ENCODE assay signal across 14 cellular contexts in the genomic region with DNA sequence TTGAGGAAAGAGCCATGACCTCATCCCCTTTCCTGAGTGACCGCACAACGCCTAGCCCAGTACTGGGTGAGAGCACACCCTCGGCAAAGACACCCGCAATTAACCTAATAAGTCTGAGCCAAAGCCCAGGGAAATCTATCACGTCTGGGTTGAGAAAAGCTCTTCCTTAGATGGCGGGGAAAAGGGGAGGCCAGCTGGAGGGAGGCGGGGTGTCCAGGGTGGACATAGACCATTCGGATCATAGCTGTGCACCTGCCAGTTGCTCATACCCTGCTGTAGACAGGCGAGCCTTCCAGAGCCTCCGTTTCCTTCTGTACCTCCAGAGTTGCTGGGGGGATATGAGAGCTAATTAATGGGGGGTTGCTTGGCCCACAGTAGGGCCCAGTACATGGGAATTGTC.
DNase-seq lines count a peak whose midpoint lies in the region; TF ChIP-seq lines count a peak whose summit lies in the region.
"Had no signal": no experiment of that assay in that cellular context is flagged by ENCODE, and none has a peak within 500 bp of the region (broad histone marks: within the 10 kb centered on the region; RNA-seq: fewer than 3 reads in every experiment).

No MANE protein-coding gene starts in this region.

- DNase-seq in dorsolateral prefrontal cortex (peak in 1 of 10 donors; percentile 58), mesenchymal stem cell (no peak), superior temporal gyrus (ENCODE audit: extremely low spot score) (no peak), occipital lobe (lab: John Stamatoyannopoulos, UW) (no peak), midbrain (lab: John Stamatoyannopoulos, UW) (no peak)
- no peak for DNase-seq in activated T-helper 2 cell treated with anti-CD3 and anti-CD28 coated beads, Interferon-gamma antibody, Interleukin-2, Interleukin-4, amounts not matched to agents 10 μg/mL and 5 μg/mL and 100 μg/mL, durations not matched to agents 14 hours and 24 hours and 36 hours (ENCODE audit: low spot score)
- DNase-seq: activated CD4-positive, alpha-beta T cell treated with anti-CD3 and anti-CD28 coated beads for 1 hour; activated T-cell treated with anti-CD3 and anti-CD28 coated beads, Interleukin-2, amount 50 U/mL, for 1 hour; NCI-H226; PC-3; stimulated activated CD4-positive, alpha-beta T cell treated with anti-CD3 and anti-CD28 coated beads, Interleukin-4, amount 100 ng/mL, for 4 hours; stimulated activated naive CD8-positive, alpha-beta T cell treated with anti-CD3 and anti-CD28 coated beads, Interleukin-15, Interleukin-2, amounts not matched to agents 100 U/mL and 50 U/mL, for 24 hours had no signal

- H2BK12ac ChIP-seq in mesenchymal stem cell (ENCODE audit: low read length in 2 of 2): peak overlapping the region; percentile 50 to 81

- H3K27me3 Mint-ChIP-seq in activated T-helper 2 cell treated with anti-CD3 and anti-CD28 coated beads, Interferon-gamma antibody, Interleukin-2, Interleukin-4, amounts not matched to agents 10 μg/mL and 5 μg/mL and 100 μg/mL, durations not matched to agents 14 hours and 24 hours and 36 hours (ENCODE audit: low read depth): no peaks in the 10 kb centered on the region

- no peak overlapping the region for H2AFZ ChIP-seq in mesenchymal stem cell (ENCODE audit: low read depth, low read length)

- H3K18ac ChIP-seq in mesenchymal stem cell (ENCODE audit: low read depth in 1 of 2, low read length in 2 of 2): peak overlapping the region; percentile 13 to 91

- H3K9me3 ChIP-seq in mesenchymal stem cell (ENCODE audit: control insufficient read depth, low read length) (no peaks in the 10 kb centered on the region), subcutaneous abdominal adipose tissue (ENCODE audit: control insufficient read depth in 5 of 5, low read length in 5 of 5) (no peaks in the 10 kb centered on the region)

- 87% methylated on average over 10 of the region's 10 CpGs for WGBS in mesenchymal stem cell

- H3K27ac ChIP-seq in VCaP (peak overlapping the region; percentile 49), dorsolateral prefrontal cortex (peak overlapping the region in 58 of 59 donors; percentile 17 to 99 (median 90)), mesenchymal stem cell (ENCODE audit: low read length, poor library complexity, severe bottlenecking) (no peak overlapping the region), subcutaneous abdominal adipose tissue (ENCODE audit: low read depth, low read length) (peak overlapping the region; percentile 46)

- peak overlapping the region in 6 of 59 donors; percentile 0 to 31 (median 20) for H3K4me3 ChIP-seq in dorsolateral prefrontal cortex
- no peak overlapping the region for H3K4me3 ChIP-seq in mesenchymal stem cell (ENCODE audit: insufficient read depth in 1 of 2, low read depth in 1 of 2, low read length in 2 of 2)
- H3K4me3 ChIP-seq in subcutaneous abdominal adipose tissue (ENCODE audit: low read depth in 1 of 5, low read length in 5 of 5): peak overlapping the region in 1 of 5 donors; percentile 6

- peak overlapping the region; percentile 54 to 86 for H3K4ac ChIP-seq in mesenchymal stem cell (ENCODE audit: low read depth in 1 of 2, low read length in 2 of 2)

- intact Hi-C loops in dorsolateral prefrontal cortex (cut with DNase I): no loop called here
- intact Hi-C loops in activated T-helper 2 cell treated with anti-CD3 and anti-CD28 coated beads, Interferon-gamma antibody, Interleukin-2, Interleukin-4, amounts not matched to agents 10 μg/mL and 5 μg/mL and 100 μg/mL, durations not matched to agents 14 hours and 24 hours and 36 hours (cut with micrococcal nuclease): no loop called here

- no peaks in the 10 kb centered on the region for H3K27me3 ChIP-seq in dorsolateral prefrontal cortex
- no peaks in the 10 kb centered on the region for H3K27me3 ChIP-seq in mesenchymal stem cell (ENCODE audit: control insufficient read depth in 1 of 2, insufficient read depth in 1 of 2, low read length in 2 of 2)
- H3K27me3 ChIP-seq in subcutaneous abdominal adipose tissue (ENCODE audit: control insufficient read depth in 5 of 5, insufficient read depth in 4 of 5, low read length in 5 of 5): no peaks in the 10 kb centered on the region

- H3K36me3 Mint-ChIP-seq in activated T-helper 2 cell treated with anti-CD3 and anti-CD28 coated beads, Interferon-gamma antibody, Interleukin-2, Interleukin-4, amounts not matched to agents 10 μg/mL and 5 μg/mL and 100 μg/mL, durations not matched to agents 14 hours and 24 hours and 36 hours (ENCODE audit: low read depth): peaks cover 48% of the 10 kb centered on the region

- peaks cover 17% of the 10 kb centered on the region for H3K4me1 ChIP-seq in mesenchymal stem cell (ENCODE audit: control insufficient read depth, insufficient read depth, low read depth, low read length)
- peaks cover 7 to 59% (median 41%) of the 10 kb centered on the region in 5 donors for H3K4me1 ChIP-seq in subcutaneous abdominal adipose tissue (ENCODE audit: control insufficient read depth in 5 of 5, insufficient read depth in 5 of 5, low read length in 5 of 5)

- H2BK120ac ChIP-seq in mesenchymal stem cell (ENCODE audit: low read depth, low read length): peak overlapping the region; percentile 66

- H3K36me3 ChIP-seq in mesenchymal stem cell (ENCODE audit: control insufficient read depth in 1 of 2, insufficient read depth in 2 of 2, low read depth in 1 of 2, low read length in 2 of 2): peaks cover 83 to 86% of the 10 kb centered on the region in 2 experiments
- H3K36me3 ChIP-seq in subcutaneous abdominal adipose tissue (ENCODE audit: control insufficient read depth in 5 of 5, insufficient read depth in 5 of 5, low read length in 5 of 5): peaks cover 0 to 67% (median 54%) of the 10 kb centered on the region in 5 donors

- H3K9me3 Mint-ChIP-seq in activated T-helper 2 cell treated with anti-CD3 and anti-CD28 coated beads, Interferon-gamma antibody, Interleukin-2, Interleukin-4, amounts not matched to agents 10 μg/mL and 5 μg/mL and 100 μg/mL, durations not matched to agents 14 hours and 24 hours and 36 hours: no peaks in the 10 kb centered on the region

- H2BK5ac ChIP-seq in mesenchymal stem cell (ENCODE audit: low read depth, low read length, poor library complexity, severe bottlenecking): no peak overlapping the region

- H3K79me1 ChIP-seq in mesenchymal stem cell (replicated peaks; ENCODE audit: low read length, poor library complexity, severe bottlenecking): peaks cover 20% of the 10 kb centered on the region

- H2BK15ac ChIP-seq in mesenchymal stem cell (ENCODE audit: low read depth, poor library complexity, severe bottlenecking): peak overlapping the region; percentile 91

- H4K8ac ChIP-seq in mesenchymal stem cell (ENCODE audit: low read length): peak overlapping the region; percentile 88

- no peak overlapping the region for H3K4me3 Mint-ChIP-seq in activated T-helper 2 cell treated with anti-CD3 and anti-CD28 coated beads, Interferon-gamma antibody, Interleukin-2, Interleukin-4, amounts not matched to agents 10 μg/mL and 5 μg/mL and 100 μg/mL, durations not matched to agents 14 hours and 24 hours and 36 hours (ENCODE audit: low read depth)

- H3K14ac ChIP-seq in mesenchymal stem cell (ENCODE audit: low read length in 2 of 2): no peak overlapping the region

- H3K9ac ChIP-seq in mesenchymal stem cell (ENCODE audit: low read length) (peak overlapping the region; percentile 61), subcutaneous abdominal adipose tissue (ENCODE audit: low read length in 5 of 5) (peak overlapping the region in 1 of 5 donors; percentile 19)

- no peak for TF ChIP-seq CTCF in VCaP (conservative IDR thresholded peaks at IDR 0.05)
- TF ChIP-seq CTCF in dorsolateral prefrontal cortex (IDR thresholded peaks at IDR 0.05 in 54 of 56, conservative IDR thresholded peaks at IDR 0.05 in 2 of 56; ENCODE audit: low read depth in 1 of 56, partially characterized antibody in 56 of 56): no peak

- no peak overlapping the region for H2AK5ac ChIP-seq in mesenchymal stem cell (ENCODE audit: low read length, severe bottlenecking)

- H3K23ac ChIP-seq in mesenchymal stem cell (ENCODE audit: low read length in 2 of 2): no peak overlapping the region

- no peak overlapping the region for H3K4me2 ChIP-seq in mesenchymal stem cell (ENCODE audit: low read length, poor library complexity, severe bottlenecking)

- no peaks in the 10 kb centered on the region for H3K4me1 Mint-ChIP-seq in activated T-helper 2 cell treated with anti-CD3 and anti-CD28 coated beads, Interferon-gamma antibody, Interleukin-2, Interleukin-4, amounts not matched to agents 10 μg/mL and 5 μg/mL and 100 μg/mL, durations not matched to agents 14 hours and 24 hours and 36 hours (ENCODE audit: low read depth)

- H3K27ac Mint-ChIP-seq in activated T-helper 2 cell treated with anti-CD3 and anti-CD28 coated beads, Interferon-gamma antibody, Interleukin-2, Interleukin-4, amounts not matched to agents 10 μg/mL and 5 μg/mL and 100 μg/mL, durations not matched to agents 14 hours and 24 hours and 36 hours: no peak overlapping the region

- peak overlapping the region; percentile 97 for H4K91ac ChIP-seq in mesenchymal stem cell (ENCODE audit: low read length)
